In the genomic region with DNA sequence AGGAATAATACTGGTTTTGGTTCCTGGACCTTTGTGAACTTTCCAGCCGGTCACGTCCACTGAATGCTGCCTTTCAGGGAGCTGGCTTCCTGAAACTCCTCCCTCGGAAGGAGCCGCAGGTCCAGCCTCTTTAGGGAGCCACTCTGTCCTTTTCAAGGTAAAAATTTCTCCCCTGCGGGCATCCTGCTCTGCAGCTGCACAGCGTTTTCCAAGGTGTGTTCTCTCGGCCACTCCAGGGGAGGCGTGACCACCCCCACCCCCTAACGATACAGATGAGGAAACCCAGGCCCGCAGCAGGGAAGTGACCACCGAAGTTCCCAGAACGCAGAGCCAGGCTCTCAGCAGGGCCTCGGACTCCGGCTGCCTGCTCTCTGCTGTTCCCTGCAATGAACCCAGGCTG, we compare ENCODE assay signal across 2 cellular contexts.
TF ChIP-seq lines count a peak whose summit lies in the region.

No MANE protein-coding gene starts in this region.

TF ChIP-seq in GM23338, 12 proteins besides CTCF, POLR2A, EP300 and RAD21 (continues in another document):
- TF ChIP-seq, protein P1, sequence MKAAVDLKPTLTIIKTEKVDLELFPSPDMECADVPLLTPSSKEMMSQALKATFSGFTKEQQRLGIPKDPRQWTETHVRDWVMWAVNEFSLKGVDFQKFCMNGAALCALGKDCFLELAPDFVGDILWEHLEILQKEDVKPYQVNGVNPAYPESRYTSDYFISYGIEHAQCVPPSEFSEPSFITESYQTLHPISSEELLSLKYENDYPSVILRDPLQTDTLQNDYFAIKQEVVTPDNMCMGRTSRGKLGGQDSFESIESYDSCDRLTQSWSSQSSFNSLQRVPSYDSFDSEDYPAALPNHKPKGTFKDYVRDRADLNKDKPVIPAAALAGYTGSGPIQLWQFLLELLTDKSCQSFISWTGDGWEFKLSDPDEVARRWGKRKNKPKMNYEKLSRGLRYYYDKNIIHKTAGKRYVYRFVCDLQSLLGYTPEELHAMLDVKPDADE (IDR thresholded peaks at IDR 0.05): no peak
- TF ChIP-seq EZH2phosphoT487 (IDR thresholded peaks at IDR 0.05; ENCODE audit: unreplicated experiment): no peak
- TF ChIP-seq EZH2 (IDR thresholded peaks at IDR 0.05; ENCODE audit: low read depth, unreplicated experiment): no peak
- no peak for TF ChIP-seq NANOG (IDR thresholded peaks at IDR 0.05; ENCODE audit: borderline replicate concordance)
- TF ChIP-seq CREB1 (CRISPR knock-in tag; IDR thresholded peaks at IDR 0.05; ENCODE audit: low read depth): no peak
- TF ChIP-seq JUNB (IDR thresholded peaks at IDR 0.05; ENCODE audit: unreplicated experiment): no peak
- TF ChIP-seq, protein P2, sequence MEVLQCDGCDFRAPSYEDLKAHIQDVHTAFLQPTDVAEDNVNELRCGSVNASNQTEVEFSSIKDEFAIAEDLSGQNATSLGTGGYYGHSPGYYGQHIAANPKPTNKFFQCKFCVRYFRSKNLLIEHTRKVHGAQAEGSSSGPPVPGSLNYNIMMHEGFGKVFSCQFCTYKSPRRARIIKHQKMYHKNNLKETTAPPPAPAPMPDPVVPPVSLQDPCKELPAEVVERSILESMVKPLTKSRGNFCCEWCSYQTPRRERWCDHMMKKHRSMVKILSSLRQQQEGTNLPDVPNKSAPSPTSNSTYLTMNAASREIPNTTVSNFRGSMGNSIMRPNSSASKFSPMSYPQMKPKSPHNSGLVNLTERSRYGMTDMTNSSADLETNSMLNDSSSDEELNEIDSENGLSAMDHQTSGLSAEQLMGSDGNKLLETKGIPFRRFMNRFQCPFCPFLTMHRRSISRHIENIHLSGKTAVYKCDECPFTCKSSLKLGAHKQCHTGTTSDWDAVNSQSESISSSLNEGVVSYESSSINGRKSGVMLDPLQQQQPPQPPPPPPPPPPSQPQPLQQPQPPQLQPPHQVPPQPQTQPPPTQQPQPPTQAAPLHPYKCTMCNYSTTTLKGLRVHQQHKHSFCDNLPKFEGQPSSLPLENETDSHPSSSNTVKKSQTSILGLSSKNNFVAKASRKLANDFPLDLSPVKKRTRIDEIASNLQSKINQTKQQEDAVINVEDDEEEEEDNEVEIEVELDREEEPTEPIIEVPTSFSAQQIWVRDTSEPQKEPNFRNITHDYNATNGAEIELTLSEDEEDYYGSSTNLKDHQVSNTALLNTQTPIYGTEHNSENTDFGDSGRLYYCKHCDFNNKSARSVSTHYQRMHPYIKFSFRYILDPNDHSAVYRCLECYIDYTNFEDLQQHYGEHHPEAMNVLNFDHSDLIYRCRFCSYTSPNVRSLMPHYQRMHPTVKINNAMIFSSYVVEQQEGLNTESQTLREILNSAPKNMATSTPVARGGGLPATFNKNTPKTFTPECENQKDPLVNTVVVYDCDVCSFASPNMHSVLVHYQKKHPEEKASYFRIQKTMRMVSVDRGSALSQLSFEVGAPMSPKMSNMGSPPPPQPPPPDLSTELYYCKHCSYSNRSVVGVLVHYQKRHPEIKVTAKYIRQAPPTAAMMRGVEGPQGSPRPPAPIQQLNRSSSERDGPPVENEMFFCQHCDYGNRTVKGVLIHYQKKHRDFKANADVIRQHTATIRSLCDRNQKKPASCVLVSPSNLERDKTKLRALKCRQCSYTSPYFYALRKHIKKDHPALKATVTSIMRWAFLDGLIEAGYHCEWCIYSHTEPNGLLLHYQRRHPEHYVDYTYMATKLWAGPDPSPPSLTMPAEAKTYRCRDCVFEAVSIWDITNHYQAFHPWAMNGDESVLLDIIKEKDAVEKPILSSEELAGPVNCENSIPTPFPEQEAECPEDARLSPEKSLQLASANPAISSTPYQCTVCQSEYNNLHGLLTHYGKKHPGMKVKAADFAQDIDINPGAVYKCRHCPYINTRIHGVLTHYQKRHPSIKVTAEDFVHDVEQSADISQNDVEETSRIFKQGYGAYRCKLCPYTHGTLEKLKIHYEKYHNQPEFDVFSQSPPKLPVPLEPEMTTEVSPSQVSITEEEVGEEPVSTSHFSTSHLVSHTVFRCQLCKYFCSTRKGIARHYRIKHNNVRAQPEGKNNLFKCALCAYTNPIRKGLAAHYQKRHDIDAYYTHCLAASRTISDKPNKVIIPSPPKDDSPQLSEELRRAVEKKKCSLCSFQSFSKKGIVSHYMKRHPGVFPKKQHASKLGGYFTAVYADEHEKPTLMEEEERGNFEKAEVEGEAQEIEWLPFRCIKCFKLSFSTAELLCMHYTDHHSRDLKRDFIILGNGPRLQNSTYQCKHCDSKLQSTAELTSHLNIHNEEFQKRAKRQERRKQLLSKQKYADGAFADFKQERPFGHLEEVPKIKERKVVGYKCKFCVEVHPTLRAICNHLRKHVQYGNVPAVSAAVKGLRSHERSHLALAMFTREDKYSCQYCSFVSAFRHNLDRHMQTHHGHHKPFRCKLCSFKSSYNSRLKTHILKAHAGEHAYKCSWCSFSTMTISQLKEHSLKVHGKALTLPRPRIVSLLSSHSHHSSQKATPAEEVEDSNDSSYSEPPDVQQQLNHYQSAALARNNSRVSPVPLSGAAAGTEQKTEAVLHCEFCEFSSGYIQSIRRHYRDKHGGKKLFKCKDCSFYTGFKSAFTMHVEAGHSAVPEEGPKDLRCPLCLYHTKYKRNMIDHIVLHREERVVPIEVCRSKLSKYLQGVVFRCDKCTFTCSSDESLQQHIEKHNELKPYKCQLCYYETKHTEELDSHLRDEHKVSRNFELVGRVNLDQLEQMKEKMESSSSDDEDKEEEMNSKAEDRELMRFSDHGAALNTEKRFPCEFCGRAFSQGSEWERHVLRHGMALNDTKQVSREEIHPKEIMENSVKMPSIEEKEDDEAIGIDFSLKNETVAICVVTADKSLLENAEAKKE (CRISPR knock-in tag; IDR thresholded peaks at IDR 0.05): no peak
- TF ChIP-seq, protein P3, sequence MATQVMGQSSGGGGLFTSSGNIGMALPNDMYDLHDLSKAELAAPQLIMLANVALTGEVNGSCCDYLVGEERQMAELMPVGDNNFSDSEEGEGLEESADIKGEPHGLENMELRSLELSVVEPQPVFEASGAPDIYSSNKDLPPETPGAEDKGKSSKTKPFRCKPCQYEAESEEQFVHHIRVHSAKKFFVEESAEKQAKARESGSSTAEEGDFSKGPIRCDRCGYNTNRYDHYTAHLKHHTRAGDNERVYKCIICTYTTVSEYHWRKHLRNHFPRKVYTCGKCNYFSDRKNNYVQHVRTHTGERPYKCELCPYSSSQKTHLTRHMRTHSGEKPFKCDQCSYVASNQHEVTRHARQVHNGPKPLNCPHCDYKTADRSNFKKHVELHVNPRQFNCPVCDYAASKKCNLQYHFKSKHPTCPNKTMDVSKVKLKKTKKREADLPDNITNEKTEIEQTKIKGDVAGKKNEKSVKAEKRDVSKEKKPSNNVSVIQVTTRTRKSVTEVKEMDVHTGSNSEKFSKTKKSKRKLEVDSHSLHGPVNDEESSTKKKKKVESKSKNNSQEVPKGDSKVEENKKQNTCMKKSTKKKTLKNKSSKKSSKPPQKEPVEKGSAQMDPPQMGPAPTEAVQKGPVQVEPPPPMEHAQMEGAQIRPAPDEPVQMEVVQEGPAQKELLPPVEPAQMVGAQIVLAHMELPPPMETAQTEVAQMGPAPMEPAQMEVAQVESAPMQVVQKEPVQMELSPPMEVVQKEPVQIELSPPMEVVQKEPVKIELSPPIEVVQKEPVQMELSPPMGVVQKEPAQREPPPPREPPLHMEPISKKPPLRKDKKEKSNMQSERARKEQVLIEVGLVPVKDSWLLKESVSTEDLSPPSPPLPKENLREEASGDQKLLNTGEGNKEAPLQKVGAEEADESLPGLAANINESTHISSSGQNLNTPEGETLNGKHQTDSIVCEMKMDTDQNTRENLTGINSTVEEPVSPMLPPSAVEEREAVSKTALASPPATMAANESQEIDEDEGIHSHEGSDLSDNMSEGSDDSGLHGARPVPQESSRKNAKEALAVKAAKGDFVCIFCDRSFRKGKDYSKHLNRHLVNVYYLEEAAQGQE (IDR thresholded peaks at IDR 0.05; ENCODE audit: unreplicated experiment): no peak
- no peak for TF ChIP-seq ZNF331 (CRISPR knock-in tag; IDR thresholded peaks at IDR 0.05; ENCODE audit: low read depth)
- TF ChIP-seq STAT1 (IDR thresholded peaks at IDR 0.05; ENCODE audit: unreplicated experiment): no peak

TF ChIP-seq in HepG2, 621 proteins besides CTCF, POLR2A, EP300 and RAD21:
- TF ChIP-seq NCOA1 (CRISPR knock-in tag; IDR thresholded peaks at IDR 0.05) (no peak), FOXA1 (IDR thresholded peaks at IDR 0.05) (no peak), FOXA1 (CRISPR knock-in tag; IDR thresholded peaks at IDR 0.05) (no peak), HDAC6 (IDR thresholded peaks at IDR 0.05; ENCODE audit: low read depth, low read length) (no peak), ZFP90 (CRISPR knock-in tag; IDR thresholded peaks at IDR 0.05; ENCODE audit: borderline replicate concordance) (no peak)
